ENCODE assay signal across 16 cellular contexts in genomic region chr1:202752799-202753198, GRCh38. TPM values are rescaled to one million over a fixed set of nuclear protein-coding genes. Genes with fewer than 3 reads are reported as not detected.
DNase-seq lines count a peak whose midpoint lies in the region; ATAC-seq, FAIRE-seq and TF ChIP-seq lines count a peak whose summit lies in the region.
"Had no signal": no experiment of that assay in that cellular context is flagged by ENCODE, and none has a peak within 500 bp of the region (broad histone marks: within the 10 kb centered on the region; RNA-seq: fewer than 3 reads in every experiment).

No MANE protein-coding gene starts in this region.

- WGBS in K562 (ENCODE audit: insufficient coverage, low coverage, missing lambda C conversion rate): 70% methylated on average over 4 of the region's 4 CpGs

- no peaks in the 10 kb centered on the region for H3K9me3 Mint-ChIP-seq in CD8-positive, alpha-beta T cell
- no peaks in the 10 kb centered on the region for H3K9me3 Mint-ChIP-seq in CD8-positive, alpha-beta memory T cell

- peaks cover 92% of the 10 kb centered on the region for H3K36me3 ChIP-seq in K562 (ENCODE audit: control insufficient read depth, insufficient read depth, low read length)
- peaks cover 46% of the 10 kb centered on the region for H3K36me3 ChIP-seq in CD8-positive, alpha-beta T cell (ENCODE audit: insufficient read depth, low read length)
- H3K36me3 ChIP-seq in CD8-positive, alpha-beta memory T cell (ENCODE audit: insufficient read depth, low read length): peaks cover 53% of the 10 kb centered on the region

- no peak for FAIRE-seq in K562 (lab: Jason Lieb, UNC)

- no peak overlapping the region for H3K4me2 ChIP-seq in K562 (ENCODE audit: insufficient read depth, low read length)
- H3K4me2 ChIP-seq: BLaER1 had no signal

- no peaks in the 10 kb centered on the region for H4K20me1 ChIP-seq in K562 (replicated peaks; ENCODE audit: control insufficient read depth, insufficient read depth, low read length)

- no peak overlapping the region for H3K27ac Mint-ChIP-seq in CD8-positive, alpha-beta T cell
- peak overlapping the region in 2 of 8 donors; percentile 26 to 74 for H3K27ac Mint-ChIP-seq in CD8-positive, alpha-beta memory T cell

- H3K27me3 ChIP-seq in AG04450 (ENCODE audit: control insufficient read depth, insufficient read depth, low read length) (no peaks in the 10 kb centered on the region), K562 (ENCODE audit: control insufficient read depth in 2 of 2, insufficient read depth in 2 of 2, low read length in 2 of 2) (no peaks in the 10 kb centered on the region)
- H3K27me3 ChIP-seq in CD8-positive, alpha-beta T cell (ENCODE audit: insufficient read depth, low read length): no peaks in the 10 kb centered on the region
- H3K27me3 ChIP-seq in CD8-positive, alpha-beta memory T cell (ENCODE audit: insufficient read depth, low read length, poor library complexity, severe bottlenecking): no peaks in the 10 kb centered on the region
- H3K27me3 ChIP-seq: BLaER1 had no signal

- TF ChIP-seq EP300 in K562 (IDR thresholded peaks at IDR 0.05; ENCODE audit: low read length): no peak

- no peaks in the 10 kb centered on the region for H3K79me2 ChIP-seq in K562 (ENCODE audit: control insufficient read depth, insufficient read depth, low read length)

- TF ChIP-seq POLR2A in NB4 (IDR thresholded peaks at IDR 0.05; ENCODE audit: extremely low read depth, insufficient read length) (no peak), K562 (conservative IDR thresholded peaks at IDR 0.05) (no peak)

- peaks cover 82% of the 10 kb centered on the region for H3K36me3 Mint-ChIP-seq in CD8-positive, alpha-beta T cell
- H3K36me3 Mint-ChIP-seq in CD8-positive, alpha-beta memory T cell: peaks cover 13 to 89% (median 16%) of the 10 kb centered on the region in 3 donors

- no peak overlapping the region for H3K9ac ChIP-seq in K562 (ENCODE audit: insufficient read depth in 1 of 2, low read depth in 2 of 2, low read length in 2 of 2)
- H3K9ac ChIP-seq: BLaER1 had no signal

- H3K9me1 ChIP-seq in K562 (ENCODE audit: control insufficient read depth, insufficient read depth, low read length): no peaks in the 10 kb centered on the region

- BruUV-seq in K562 (replicated peaks; lab: Mats Ljungman, UMichigan): no TSS peak

- no peak for ATAC-seq in K562
- no peak for ATAC-seq in HG02759 (IDR thresholded peaks at IDR 0.05; ENCODE audit: unreplicated experiment)
- no peak for ATAC-seq in CD8-positive, alpha-beta T cell

- no peak for TF ChIP-seq RAD21 in K562 (CRISPR knock-in tag; conservative IDR thresholded peaks at IDR 0.05 in 1 of 2, IDR thresholded peaks at IDR 0.05 in 1 of 2)

- no peak overlapping the region for H3K4me3 Mint-ChIP-seq in CD8-positive, alpha-beta T cell
- no peak overlapping the region for H3K4me3 Mint-ChIP-seq in CD8-positive, alpha-beta memory T cell

- no peaks in the 10 kb centered on the region for H3K27me3 Mint-ChIP-seq in CD8-positive, alpha-beta T cell (ENCODE audit: low read depth)
- no peaks in the 10 kb centered on the region for H3K27me3 Mint-ChIP-seq in CD8-positive, alpha-beta memory T cell

- H2AFZ ChIP-seq in K562 (ENCODE audit: low read depth, low read length): no peak overlapping the region

- no peaks in the 10 kb centered on the region for H3K4me1 ChIP-seq in K562 (replicated peaks in 1 of 2; ENCODE audit: control insufficient read depth in 2 of 2, insufficient read depth in 2 of 2, low read length in 2 of 2)
- H3K4me1 ChIP-seq in CD8-positive, alpha-beta T cell (ENCODE audit: insufficient read depth, low read length): no peaks in the 10 kb centered on the region
- no peaks in the 10 kb centered on the region for H3K4me1 ChIP-seq in CD8-positive, alpha-beta memory T cell (ENCODE audit: insufficient read depth, low read length)
- H3K4me1 ChIP-seq: BLaER1 had no signal

- H3K27ac ChIP-seq in AG04450 (ENCODE audit: low read depth, low read length): no peak overlapping the region
- H3K27ac ChIP-seq in K562 (ENCODE audit: extremely low read depth, low read depth, low read length): no peak overlapping the region
- no peak overlapping the region for H3K27ac ChIP-seq in CD8-positive, alpha-beta T cell (ENCODE audit: low read depth, low read length)
- no peak overlapping the region for H3K27ac ChIP-seq in CD8-positive, alpha-beta memory T cell (ENCODE audit: low read depth, low read length)
- H3K27ac ChIP-seq: BLaER1 had no signal

- H3K9me3 ChIP-seq in AG04450 (ENCODE audit: control insufficient read depth, insufficient read depth, low read length): no peaks in the 10 kb centered on the region
- no peaks in the 10 kb centered on the region for H3K9me3 ChIP-seq in K562 (replicated peaks; ENCODE audit: control insufficient read depth, insufficient read depth, low read depth, low read length)
- no peaks in the 10 kb centered on the region for H3K9me3 ChIP-seq in CD8-positive, alpha-beta T cell (ENCODE audit: low read length)
- H3K9me3 ChIP-seq in CD8-positive, alpha-beta memory T cell (ENCODE audit: low read length): no peaks in the 10 kb centered on the region
- H3K9me3 ChIP-seq: BLaER1 had no signal

- CTCF ChIA-PET in AG04450 (lab: Charles Lee): interaction anchor here (1.2 to 1.4 kb wide), 2 partner anchors 33 to 247 kb away, joined by 4 to 5 read pairs; no protein-coding TSS in a partner anchor
- CTCF ChIA-PET in K562 (lab: Yijun Ruan, JAX; ENCODE audit: low intra/inter-chr PET ratio): no interaction called here
- CTCF ChIA-PET in CD8-positive, alpha-beta T cell (lab: Charles Lee): interaction anchor here (0.6 to 4.6 kb wide), 2 partner anchors 246 to 1646 kb away, joined by 3 to 29 read pairs; no protein-coding TSS in a partner anchor
- CTCF ChIA-PET in CD8-positive, alpha-beta memory T cell (lab: Charles Lee): no interaction called here

- H3K4me1 Mint-ChIP-seq in CD8-positive, alpha-beta T cell (ENCODE audit: low read depth): no peaks in the 10 kb centered on the region
- no peaks in the 10 kb centered on the region for H3K4me1 Mint-ChIP-seq in CD8-positive, alpha-beta memory T cell

- DNase-seq in AG04450 (ENCODE audit: low read depth, low spot score) (peak; percentile 13), HCEC 1CT (peak; percentile 80), NB4 (ENCODE audit: low read depth) (peak; percentile 25), K562 (ENCODE audit: extremely low read depth in 1 of 4, low spot score in 3 of 4) (peak in 1 of 4 experiments; percentile 20), NCI-H510A treated with DMSO at 0.1 percent for 48 hours (lab: John Stamatoyannopoulos, UW) (no peak)
- no peak for DNase-seq in CD8-positive, alpha-beta T cell
- no peak for DNase-seq in CD8-positive, alpha-beta memory T cell
- DNase-seq: H7, NCI-H1092 treated with DMSO at 0.1 percent for 48 hours, NCI-H187, NCI-H446, NCI-H748 treated with DMSO at 0.1 percent for 48 hours had no signal

- H3K4me3 ChIP-seq in AG04450 (ENCODE audit: low read depth, low read length) (no peak overlapping the region), NB4 (ENCODE audit: low read depth, low read length) (no peak overlapping the region), K562 (no peak overlapping the region)
- no peak overlapping the region for H3K4me3 ChIP-seq in CD8-positive, alpha-beta T cell (ENCODE audit: low read depth, low read length)
- H3K4me3 ChIP-seq in CD8-positive, alpha-beta memory T cell (ENCODE audit: low read length): no peak overlapping the region
- H3K4me3 ChIP-seq: BLaER1 had no signal

- POLR2A ChIA-PET in AG04450 (lab: Yijun Ruan, JAX): no interaction called here
- POLR2A ChIA-PET in K562 (lab: Yijun Ruan, JAX): interaction anchor here (0.7 to 1.4 kb wide), 6 partner anchors 9 to 60 kb away, joined by 3 to 10 read pairs (median 4); no protein-coding TSS in a partner anchor
- POLR2A ChIA-PET in CD8-positive, alpha-beta T cell (lab: Charles Lee): no interaction called here
- POLR2A ChIA-PET in CD8-positive, alpha-beta memory T cell (lab: Charles Lee): no interaction called here

- intact Hi-C loops in K562 (cut with micrococcal nuclease): no loop called here
- intact Hi-C loops in CD8-positive, alpha-beta T cell (cut with DNase I, micrococcal nuclease): no loop called here

- in situ Hi-C loops in K562 (cut with MboI): loop anchor here (10.0 kb wide), 1 partner anchor 242 kb away; no protein-coding TSS in a partner anchor

- TF ChIP-seq CTCF in AG04450 (IDR thresholded peaks at IDR 0.05; ENCODE audit: low read depth, low read length) (no peak), NB4 (IDR thresholded peaks at IDR 0.05; ENCODE audit: low read depth, low read length) (no peak), K562 (IDR thresholded peaks at IDR 0.05 in 2 of 3, conservative IDR thresholded peaks at IDR 0.05 in 1 of 3; ENCODE audit: insufficient read depth in 2 of 3, low read depth in 1 of 3, low read length in 3 of 3) (no peak)
- TF ChIP-seq CTCF in CD8-positive, alpha-beta T cell (IDR thresholded peaks at IDR 0.05): no peak

RNA-seq across cellular contexts. Expression of gene SYT2, which starts 42.5 kb away (rescaled TPM):
- polyA plus RNA-seq in AG04450 (2011; rRNA removed) (0.01 and 0.04 TPM in 2 replicates), K562 (2011; rRNA removed) (not detected in 2 replicates), K562 (2014; fragmentation: Illumina TruSeq; extraction: Trizol) (not detected in 2 replicates), K562 (2014; fragmentation: Nextera tagmentation; extraction: Ambion mirVana) (not detected), K562 (2014; rRNA removed) (not detected in 2 replicates)
- polyA minus RNA-seq in AG04450 (2011; rRNA and poly(A)+ RNA removed): 0.09 TPM in 2 replicates
- total RNA-seq in K562 (2011; cell fraction: chromatin; rRNA removed; ENCODE audit: low replicate concordance): 0.07 TPM in 1 of 2 replicates, not detected in the other
- total RNA-seq in K562 (2011; cell fraction: nucleolus; rRNA removed): not detected in 2 replicates
- not detected in 2 replicates for total RNA-seq in K562 (2011; cell fraction: nucleoplasm; rRNA removed)
- total RNA-seq in K562 (2014; rRNA removed) (not detected in 2 replicates), K562 (2014; rRNA removed; fragmentation: Illumina TruSeq; extraction: Trizol) (not detected in 2 replicates), K562 (2015; rRNA removed; fragmentation: Illumina TruSeq; extraction: Trizol) (not detected in 2 replicates), K562 (2021) (0.02 TPM in 1 of 2 replicates, not detected in the other)
- not detected in 2 replicates for polyA plus RNA-seq in K562 (2011; cell fraction: cytosol; rRNA removed)
- not detected in 2 replicates for polyA plus RNA-seq in K562 (2011; cell fraction: nucleus; rRNA removed)
- polyA plus RNA-seq in K562 (2012): 0.04 TPM in 1 of 2 replicates, not detected in the other
- not detected in 2 replicates for polyA minus RNA-seq in K562 (2011; rRNA and poly(A)+ RNA removed)
- not detected in 2 replicates for polyA minus RNA-seq in K562 (2011; cell fraction: cytosol; rRNA and poly(A)+ RNA removed)
- not detected in 2 replicates for polyA minus RNA-seq in K562 (2011; cell fraction: nucleus; rRNA and poly(A)+ RNA removed)
- not detected for total RNA-seq in CD8-positive, alpha-beta T cell
- not detected for total RNA-seq in CD8-positive, alpha-beta memory T cell
- not detected for polyA plus RNA-seq in CD8-positive, alpha-beta memory T cell
- total RNA-seq: RPMI7951, SK-MEL-5 had no signal

RNA-seq across cellular contexts. Expression of gene KDM5B, which starts 55.4 kb away (rescaled TPM):
- 62.7 and 79.1 TPM in 2 replicates for polyA plus RNA-seq in AG04450 (2011; rRNA removed)
- 150 and 202 TPM in 2 replicates for polyA minus RNA-seq in AG04450 (2011; rRNA and poly(A)+ RNA removed)
- total RNA-seq in K562 (2011; cell fraction: chromatin; rRNA removed; ENCODE audit: low replicate concordance): 288 and 694 TPM in 2 replicates
- total RNA-seq in K562 (2011; cell fraction: nucleolus; rRNA removed): 161 and 184 TPM in 2 replicates
- 310 and 396 TPM in 2 replicates for total RNA-seq in K562 (2011; cell fraction: nucleoplasm; rRNA removed)
- 50.7 and 56.3 TPM in 2 replicates for total RNA-seq in K562 (2014; rRNA removed)
- 71.4 and 78.0 TPM in 2 replicates for total RNA-seq in K562 (2014; rRNA removed; fragmentation: Illumina TruSeq; extraction: Trizol)
- total RNA-seq in K562 (2015; rRNA removed; fragmentation: Illumina TruSeq; extraction: Trizol): 54.6 and 57.1 TPM in 2 replicates
- 88.5 and 90.6 TPM in 2 replicates for total RNA-seq in K562 (2021)
- polyA plus RNA-seq in K562 (2011; rRNA removed): 61.1 and 72.3 TPM in 2 replicates
- polyA plus RNA-seq in K562 (2011; cell fraction: cytosol; rRNA removed): 38.5 and 52.9 TPM in 2 replicates
- polyA plus RNA-seq in K562 (2011; cell fraction: nucleus; rRNA removed): 89.8 and 102 TPM in 2 replicates
- 35.3 and 36.5 TPM in 2 replicates for polyA plus RNA-seq in K562 (2012)
- 44.4 and 58.5 TPM in 2 replicates for polyA plus RNA-seq in K562 (2014; fragmentation: Illumina TruSeq; extraction: Trizol)
- 10 to 100 TPM; 15.4 to 18.5 TPM for polyA plus RNA-seq in K562 (2014; fragmentation: Nextera tagmentation; extraction: Ambion mirVana)
- polyA plus RNA-seq in K562 (2014; rRNA removed): 32.6 and 38.6 TPM in 2 replicates
- 254 and 263 TPM in 2 replicates for polyA minus RNA-seq in K562 (2011; rRNA and poly(A)+ RNA removed)
- 73.4 and 106 TPM in 2 replicates for polyA minus RNA-seq in K562 (2011; cell fraction: cytosol; rRNA and poly(A)+ RNA removed)
- 109 and 175 TPM in 2 replicates for polyA minus RNA-seq in K562 (2011; cell fraction: nucleus; rRNA and poly(A)+ RNA removed)
- total RNA-seq in CD8-positive, alpha-beta T cell: 10 to 100 TPM; 55.0 to 65.1 TPM
- 10 to 100 TPM; 18.6 to 22.7 TPM for total RNA-seq in CD8-positive, alpha-beta memory T cell
- polyA plus RNA-seq in CD8-positive, alpha-beta memory T cell: 14.2 TPM

RNA-seq across cellular contexts. Expression of gene PCAT6, which starts 58.0 kb away (rescaled TPM):
- 3.0 and 4.0 TPM in 2 replicates for polyA plus RNA-seq in AG04450 (2011; rRNA removed)
- polyA minus RNA-seq in AG04450 (2011; rRNA and poly(A)+ RNA removed): 2.6 and 3.8 TPM in 2 replicates
- total RNA-seq in K562 (2011; cell fraction: chromatin; rRNA removed; ENCODE audit: low replicate concordance): 3.1 and 5.2 TPM in 2 replicates
- total RNA-seq in K562 (2011; cell fraction: nucleolus; rRNA removed): 1.4 and 6.3 TPM in 2 replicates
- total RNA-seq in K562 (2011; cell fraction: nucleoplasm; rRNA removed): 4.4 and 5.0 TPM in 2 replicates
- 0.45 TPM in 1 of 2 replicates, not detected in the other for total RNA-seq in K562 (2014; rRNA removed)
- 0.25 TPM in 1 of 2 replicates, not detected in the other for total RNA-seq in K562 (2014; rRNA removed; fragmentation: Illumina TruSeq; extraction: Trizol)
- 0.36 TPM in 1 of 2 replicates, not detected in the other for total RNA-seq in K562 (2015; rRNA removed; fragmentation: Illumina TruSeq; extraction: Trizol)
- total RNA-seq in K562 (2021): 2.4 and 2.5 TPM in 2 replicates
- 1.0 and 2.2 TPM in 2 replicates for polyA plus RNA-seq in K562 (2011; rRNA removed)
- 2.6 and 4.9 TPM in 2 replicates for polyA plus RNA-seq in K562 (2011; cell fraction: cytosol; rRNA removed)
- 9.1 and 9.4 TPM in 2 replicates for polyA plus RNA-seq in K562 (2011; cell fraction: nucleus; rRNA removed)
- polyA plus RNA-seq in K562 (2012): 2.6 and 2.8 TPM in 2 replicates
- polyA plus RNA-seq in K562 (2014; fragmentation: Illumina TruSeq; extraction: Trizol): 0.65 and 2.8 TPM in 2 replicates
- under 1 TPM; 0.35 to 0.42 TPM for polyA plus RNA-seq in K562 (2014; fragmentation: Nextera tagmentation; extraction: Ambion mirVana)
- polyA plus RNA-seq in K562 (2014; rRNA removed): 0.13 and 1.0 TPM in 2 replicates
- polyA minus RNA-seq in K562 (2011; rRNA and poly(A)+ RNA removed): 0.66 TPM in 1 of 2 replicates, not detected in the other
- polyA minus RNA-seq in K562 (2011; cell fraction: cytosol; rRNA and poly(A)+ RNA removed): not detected in 2 replicates
- polyA minus RNA-seq in K562 (2011; cell fraction: nucleus; rRNA and poly(A)+ RNA removed): 1.9 and 3.1 TPM in 2 replicates
- 1 to 10 TPM in 1 of 2 experiments, under 1 TPM in 1; 0.92 to 1.6 TPM for total RNA-seq in CD8-positive, alpha-beta T cell
- under 1 TPM in 1 of 2 experiments, not detected in 1; 0.51 TPM for total RNA-seq in CD8-positive, alpha-beta memory T cell
- polyA plus RNA-seq in CD8-positive, alpha-beta memory T cell: 0.56 TPM

Comparison
In these comparisons a context has a peak if more than half of its experiments do, and no peak if none do; other contexts are left out.
1. DNase-seq: peak in AG04450 (single experiment), HCEC 1CT (single experiment) and NB4 (single experiment); none in NCI-H510A treated with DMSO at 0.1 percent for 48 hours (single experiment), CD8-positive, alpha-beta T cell (0 of 7) and CD8-positive, alpha-beta memory T cell (0 of 5).
2. CTCF ChIA-PET loops: an anchor here in AG04450 (1.2 to 1.4 kb wide) and CD8-positive, alpha-beta T cell (0.6 to 4.6 kb wide); none called in K562 and CD8-positive, alpha-beta memory T cell.